In genomic region chr15:80673561-80674244, GRCh38 we compare ENCODE assay signal across 23 cellular contexts. TPM values are rescaled to one million over a fixed set of nuclear protein-coding genes. Genes with fewer than 3 reads are reported as not detected.
A peak's percentile ranks its signal among the peaks of the same experiment; 100 is the strongest.
DNase-seq lines count a peak whose midpoint lies in the region; ATAC-seq and TF ChIP-seq lines count a peak whose summit lies in the region.
"Had no signal": no experiment of that assay in that cellular context is flagged by ENCODE, and none has a peak within 500 bp of the region (broad histone marks: within the 10 kb centered on the region; RNA-seq: fewer than 3 reads in every experiment).

No MANE protein-coding gene starts in this region.

- H3K27me3 Mint-ChIP-seq in endodermal cell (ENCODE audit: insufficient read depth): peaks cover 4% of the 10 kb centered on the region
- no peaks in the 10 kb centered on the region for H3K27me3 Mint-ChIP-seq in neural progenitor cell (ENCODE audit: insufficient read depth, low read depth)

- no peak overlapping the region for H4K8ac ChIP-seq in trophoblast cell (ENCODE audit: low read depth, low read length)

- H3K9me3 Mint-ChIP-seq in endodermal cell (no peaks in the 10 kb centered on the region), neural progenitor cell (peaks cover 2% of the 10 kb centered on the region)
- H3K9me3 Mint-ChIP-seq: activated CD4-positive, alpha-beta memory T cell treated with anti-CD3 and anti-CD28 coated beads for 36 hours; mesothelial cell of epicardium; stimulated activated memory B cell treated with anti-CD40 and anti-IgM and Interleukin-4, amounts not matched to agents 10 μg/mL and 1 μg/mL and 100 μg/mL, for 72 hours had no signal

- H4K20me1 ChIP-seq in MM.1S (ENCODE audit: insufficient read depth, low read length) (no peaks in the 10 kb centered on the region), neural progenitor cell (ENCODE audit: low read depth) (no peaks in the 10 kb centered on the region)

- ATAC-seq in GM18907 (IDR thresholded peaks at IDR 0.05; ENCODE audit: unreplicated experiment) (peak; percentile 42), HG02973 (IDR thresholded peaks at IDR 0.05; ENCODE audit: unreplicated experiment) (no peak)
- ATAC-seq: left lung; stimulated activated memory B cell treated with anti-CD40 and anti-IgM and Interleukin-4, amounts not matched to agents 10 μg/mL and 1 μg/mL and 100 μg/mL, for 72 hours had no signal

- TF ChIP-seq CTCF in MM.1S (IDR thresholded peaks at IDR 0.05; ENCODE audit: low read length): peak; percentile 8
- peak; percentile 57 for TF ChIP-seq CTCF in endodermal cell (conservative IDR thresholded peaks at IDR 0.05)
- TF ChIP-seq CTCF in neural progenitor cell (IDR thresholded peaks at IDR 0.05): no peak

- no peaks in the 10 kb centered on the region for H3K9me2 ChIP-seq in MM.1S (replicated peaks; ENCODE audit: insufficient read depth, low read length)

- H3K9me3 ChIP-seq in MM.1S (replicated peaks; ENCODE audit: insufficient read depth, low read length) (no peaks in the 10 kb centered on the region), endodermal cell (ENCODE audit: control insufficient read depth, low read length) (peaks cover 8% of the 10 kb centered on the region), trophoblast cell (ENCODE audit: insufficient read depth, low read depth, low read length) (peaks cover 6% of the 10 kb centered on the region), neural progenitor cell (ENCODE audit: low read depth) (no peaks in the 10 kb centered on the region)
- H3K9me3 ChIP-seq: colonic mucosa, left lung, thoracic aorta had no signal

- H2AFZ ChIP-seq in MM.1S (ENCODE audit: low read length): peak overlapping the region; percentile 36; the same call in 1 of the 2 replicates
- no peak overlapping the region for H2AFZ ChIP-seq in trophoblast cell (ENCODE audit: insufficient read depth, low read length, poor library complexity)
- H2AFZ ChIP-seq in neural progenitor cell (replicated peaks): no peak overlapping the region

- H3K27me3 ChIP-seq in MM.1S (replicated peaks; ENCODE audit: insufficient read depth, low read length): no peaks in the 10 kb centered on the region
- H3K27me3 ChIP-seq in endodermal cell (ENCODE audit: control insufficient read depth, insufficient read depth, low read length, poor library complexity, severe bottlenecking): no peaks in the 10 kb centered on the region
- H3K27me3 ChIP-seq in trophoblast cell (ENCODE audit: insufficient read depth, low read length): no peaks in the 10 kb centered on the region
- H3K27me3 ChIP-seq in neural progenitor cell: no peaks in the 10 kb centered on the region
- H3K27me3 ChIP-seq: colonic mucosa, left lung had no signal

- no peaks in the 10 kb centered on the region for H3K79me2 ChIP-seq in MM.1S (ENCODE audit: low read length)
- H3K79me2 ChIP-seq in trophoblast cell (ENCODE audit: control insufficient read depth, insufficient read depth, low read length, poor library complexity): no peaks in the 10 kb centered on the region
- no peaks in the 10 kb centered on the region for H3K79me2 ChIP-seq in neural progenitor cell (ENCODE audit: low read depth)

- WGBS in endodermal cell (ENCODE audit: insufficient coverage in 1 of 2, insufficient read length in 1 of 2), 2 experiments: 84 to 94% methylated on average over 4 to 6 of the region's 6 CpGs
- WGBS in trophoblast cell (ENCODE audit: extremely low coverage, insufficient coverage, insufficient read length): no CpG with 5 or more reads among the region's 6 CpGs

- no peak overlapping the region for H3K23ac ChIP-seq in trophoblast cell (ENCODE audit: low read length)

- H3K9ac ChIP-seq in MM.1S (ENCODE audit: low read length): no peak overlapping the region
- H3K9ac ChIP-seq in endodermal cell (ENCODE audit: extremely low read depth, low read length, poor library complexity, severe bottlenecking): no peak overlapping the region
- H3K9ac ChIP-seq in trophoblast cell (ENCODE audit: low read length): no peak overlapping the region
- H3K9ac ChIP-seq in neural progenitor cell: no peak overlapping the region

- H2BK5ac ChIP-seq in trophoblast cell (ENCODE audit: low read depth, low read length, poor library complexity): no peak overlapping the region

- H3K14ac ChIP-seq in trophoblast cell (ENCODE audit: low read length): no peak overlapping the region

- H3K18ac ChIP-seq in trophoblast cell (ENCODE audit: low read length): no peak overlapping the region

- H3K4me3 ChIP-seq in MM.1S (ENCODE audit: low read length) (no peak overlapping the region), endodermal cell (ENCODE audit: low read length) (no peak overlapping the region), trophoblast cell (ENCODE audit: low read depth, low read length) (peak overlapping the region; percentile 6), neural progenitor cell (no peak overlapping the region)
- H3K4me3 ChIP-seq: colonic mucosa, left lung, SK-N-MC, thoracic aorta had no signal

- no peaks in the 10 kb centered on the region for H3K36me3 Mint-ChIP-seq in endodermal cell (ENCODE audit: low read depth)
- H3K36me3 Mint-ChIP-seq in neural progenitor cell: no peaks in the 10 kb centered on the region
- H3K36me3 Mint-ChIP-seq: activated CD4-positive, alpha-beta memory T cell treated with anti-CD3 and anti-CD28 coated beads for 36 hours; brain; mesothelial cell of epicardium; stimulated activated memory B cell treated with anti-CD40 and anti-IgM and Interleukin-4, amounts not matched to agents 10 μg/mL and 1 μg/mL and 100 μg/mL, for 72 hours had no signal

- H3F3A ChIP-seq in MM.1S (ENCODE audit: insufficient read depth, low read length): no peaks in the 10 kb centered on the region
- H3F3A ChIP-seq in neural progenitor cell (ENCODE audit: low read depth): no peaks in the 10 kb centered on the region

- H3K36me3 ChIP-seq in MM.1S (replicated peaks; ENCODE audit: insufficient read depth, low read length) (no peaks in the 10 kb centered on the region), endodermal cell (ENCODE audit: control insufficient read depth, insufficient read depth, low read length) (no peaks in the 10 kb centered on the region), trophoblast cell (ENCODE audit: control insufficient read depth in 1 of 2, insufficient read depth in 2 of 2, low read length in 2 of 2) (no peaks in the 10 kb centered on the region), neural progenitor cell (no peaks in the 10 kb centered on the region)
- H3K36me3 ChIP-seq: colonic mucosa, left lung, thoracic aorta, WERI-Rb-1 had no signal

- H3K27ac Mint-ChIP-seq in endodermal cell (no peak overlapping the region), neural progenitor cell (no peak overlapping the region)
- H3K27ac Mint-ChIP-seq: activated CD4-positive, alpha-beta memory T cell treated with anti-CD3 and anti-CD28 coated beads for 36 hours; brain; stimulated activated memory B cell treated with anti-CD40 and anti-IgM and Interleukin-4, amounts not matched to agents 10 μg/mL and 1 μg/mL and 100 μg/mL, for 72 hours had no signal

- peaks cover 12% of the 10 kb centered on the region for H3K4me1 ChIP-seq in MM.1S (ENCODE audit: low read length)
- peaks cover 16% of the 10 kb centered on the region for H3K4me1 ChIP-seq in endodermal cell (ENCODE audit: control insufficient read depth, insufficient read depth, low read length)
- H3K4me1 ChIP-seq in trophoblast cell (ENCODE audit: control insufficient read depth in 1 of 2, insufficient read depth in 2 of 2, low read length in 2 of 2): peaks cover 2 to 6% of the 10 kb centered on the region in 2 experiments
- no peaks in the 10 kb centered on the region for H3K4me1 ChIP-seq in neural progenitor cell
- H3K4me1 ChIP-seq: colonic mucosa had no signal

- peak overlapping the region; percentile 13 for H4K91ac ChIP-seq in trophoblast cell (ENCODE audit: low read depth, low read length)

- H3K4me3 Mint-ChIP-seq in endodermal cell: no peak overlapping the region
- no peak overlapping the region for H3K4me3 Mint-ChIP-seq in neural progenitor cell
- H3K4me3 Mint-ChIP-seq: activated CD4-positive, alpha-beta memory T cell treated with anti-CD3 and anti-CD28 coated beads for 36 hours; brain; mesothelial cell of epicardium; stimulated activated memory B cell treated with anti-CD40 and anti-IgM and Interleukin-4, amounts not matched to agents 10 μg/mL and 1 μg/mL and 100 μg/mL, for 72 hours had no signal

- no peak overlapping the region for H4K12ac ChIP-seq in trophoblast cell (ENCODE audit: low read depth, low read length)

- peak overlapping the region; percentile 31 for H2BK120ac ChIP-seq in trophoblast cell (ENCODE audit: insufficient read depth, low read length, poor library complexity)

- H2BK12ac ChIP-seq in trophoblast cell (ENCODE audit: low read length): no peak overlapping the region

- H3K4ac ChIP-seq in trophoblast cell (ENCODE audit: low read depth, low read length): no peak overlapping the region

- H3K27ac ChIP-seq in MM.1S (ENCODE audit: low read length): peak overlapping the region; percentile 13; the same call in 1 of the 2 replicates
- no peak overlapping the region for H3K27ac ChIP-seq in endodermal cell (ENCODE audit: low read depth, low read length)
- H3K27ac ChIP-seq in trophoblast cell (ENCODE audit: low read depth, low read length): no peak overlapping the region
- no peak overlapping the region for H3K27ac ChIP-seq in neural progenitor cell
- H3K27ac ChIP-seq: colonic mucosa, left lung, SK-N-MC, thoracic aorta, WERI-Rb-1 had no signal

- H2AK5ac ChIP-seq in trophoblast cell (ENCODE audit: low read length): no peak overlapping the region

- H3K4me1 Mint-ChIP-seq in endodermal cell: peaks cover 20% of the 10 kb centered on the region
- H3K4me1 Mint-ChIP-seq in neural progenitor cell: no peaks in the 10 kb centered on the region
- H3K4me1 Mint-ChIP-seq: brain; stimulated activated memory B cell treated with anti-CD40 and anti-IgM and Interleukin-4, amounts not matched to agents 10 μg/mL and 1 μg/mL and 100 μg/mL, for 72 hours had no signal

- DNase-seq in MM.1S: no peak
- peak; percentile 60 for DNase-seq in endodermal cell
- DNase-seq in trophoblast cell: no peak
- DNase-seq in neural progenitor cell (ENCODE audit: low spot score): no peak
- DNase-seq in activated gamma-delta T cell treated with Interleukin-2 at 50 U/mL for 16 hours: no peak
- DNase-seq: activated CD4-positive, alpha-beta memory T cell treated with anti-CD3 and anti-CD28 coated beads for 36 hours; activated effector memory CD4-positive, alpha-beta T cell treated with anti-CD3 and anti-CD28 coated beads, Interleukin-2, amount 50 U/mL, for 16 hours; colonic mucosa; glutamatergic neuron; left lung; NCI-H1417 treated with DMSO at 0.1 percent for 48 hours; NCI-H2107; NCI-H510A; small intestine; T-helper 2 cell; WERI-Rb-1 had no signal

- peaks cover 3% of the 10 kb centered on the region for H3K79me1 ChIP-seq in trophoblast cell (ENCODE audit: low read length)

- H3K4me2 ChIP-seq in MM.1S (ENCODE audit: low read depth, low read length): peak overlapping the region; percentile 22
- no peak overlapping the region for H3K4me2 ChIP-seq in trophoblast cell (ENCODE audit: low read length)
- H3K4me2 ChIP-seq in neural progenitor cell: no peak overlapping the region

RNA-seq across cellular contexts. Expression of gene ABHD17C, which starts 21.4 kb away (rescaled TPM):
- total RNA-seq in endodermal cell (10 to 100 TPM; 20.9 to 21.5 TPM), neural progenitor cell (ENCODE audit: low replicate concordance) (6.6 and 9.3 TPM in 2 replicates)
- 28.1 TPM for polyA plus RNA-seq in endodermal cell (2013, experiment 1 of 2)
- 23.6 TPM for polyA plus RNA-seq in endodermal cell (2013, experiment 2 of 2)
- polyA plus RNA-seq in trophoblast cell (2013): 23.5 and 23.8 TPM in 2 replicates
